ENCODE assay signal across 13 cellular contexts in genomic region chr13:109389892-109390345, GRCh38.
A peak's percentile ranks its signal among the peaks of the same experiment; 100 is the strongest.
DNase-seq lines count a peak whose midpoint lies in the region; ATAC-seq and TF ChIP-seq lines count a peak whose summit lies in the region.
"Had no signal": no experiment of that assay in that cellular context is flagged by ENCODE, and none has a peak within 500 bp of the region (broad histone marks: within the 10 kb centered on the region; RNA-seq: fewer than 3 reads in every experiment).

No MANE protein-coding gene starts in this region.

- H3K27ac Mint-ChIP-seq in HFFc6: peak overlapping the region; percentile 57; the same call in 1 of the 2 replicates
- H3K27ac Mint-ChIP-seq: activated CD4-positive, alpha-beta memory T cell treated with anti-CD3 and anti-CD28 coated beads for 36 hours; CD4-positive, alpha-beta memory T cell had no signal

- H3K4me3 Mint-ChIP-seq in HFFc6: no peak overlapping the region
- H3K4me3 Mint-ChIP-seq: activated CD4-positive, alpha-beta memory T cell treated with anti-CD3 and anti-CD28 coated beads for 36 hours; CD4-positive, alpha-beta memory T cell had no signal

- peak overlapping the region; percentile 0; the same call in 1 of the 2 replicates for H3K27ac ChIP-seq in SJSA1
- H3K27ac ChIP-seq in tibial nerve: peak overlapping the region in 2 of 4 donors; percentile 17 to 37

- H3K4me1 ChIP-seq in SJSA1 (replicated peaks) (peaks cover 26% of the 10 kb centered on the region), tibial nerve (peaks cover 0 to 13% (median 8%) of the 10 kb centered on the region in 4 donors)

- H3K4me1 Mint-ChIP-seq in HFFc6 (ENCODE audit: low read depth): peaks cover 61% of the 10 kb centered on the region
- H3K4me1 Mint-ChIP-seq: CD4-positive, alpha-beta memory T cell had no signal

- H3K9me3 ChIP-seq in SJSA1 (replicated peaks) (no peaks in the 10 kb centered on the region), tibial nerve (no peaks in the 10 kb centered on the region)
- H3K9me3 ChIP-seq: upper lobe of left lung had no signal

- H3K27me3 ChIP-seq in SJSA1 (replicated peaks): no peaks in the 10 kb centered on the region
- no peaks in the 10 kb centered on the region for H3K27me3 ChIP-seq in tibial nerve
- H3K27me3 ChIP-seq: upper lobe of left lung had no signal

- WGBS in tibial nerve, 2 donors: 51 to 60% methylated on average over 8 of the region's 8 CpGs

- no peak for TF ChIP-seq POLR2A in tibial nerve (IDR thresholded peaks at IDR 0.05)

- DNase-seq in HFFc6 (peak; percentile 13), SJSA1 (ENCODE audit: low read depth in 1 of 2, low spot score in 2 of 2) (peak in 1 of 2 experiments; percentile 45), foreskin fibroblast (peak; percentile 58 to 72), tibial nerve (ENCODE audit: low spot score in 2 of 2) (no peak), kidney tubule cell (ENCODE audit: low spot score) (no peak)
- DNase-seq in activated effector memory CD4-positive, alpha-beta T cell treated with Interleukin-2 at 50 U/mL for 16 hours: no peak
- DNase-seq: activated CD4-positive, alpha-beta memory T cell treated with anti-CD3 and anti-CD28 coated beads for 36 hours; CD4-positive, alpha-beta memory T cell; NCI-H1436; NCI-H510A treated with DMSO at 0.1 percent for 48 hours; stimulated activated CD4-positive, alpha-beta T cell treated with anti-CD3 and anti-CD28 coated beads, Interleukin-2, amount 100 ng/mL, for 48 hours; upper lobe of left lung had no signal

- no peaks in the 10 kb centered on the region for H3K9me3 Mint-ChIP-seq in HFFc6
- H3K9me3 Mint-ChIP-seq: activated CD4-positive, alpha-beta memory T cell treated with anti-CD3 and anti-CD28 coated beads for 36 hours had no signal

- TF ChIP-seq EP300 in tibial nerve (IDR thresholded peaks at IDR 0.05): peak; percentile 37 to 38

- H3K4me3 ChIP-seq in SJSA1 (no peak overlapping the region), foreskin fibroblast (ENCODE audit: low read depth in 1 of 2, low read length in 2 of 2) (no peak overlapping the region), tibial nerve (no peak overlapping the region)
- H3K4me3 ChIP-seq: upper lobe of left lung had no signal

- H3K36me3 ChIP-seq in SJSA1 (no peaks in the 10 kb centered on the region), tibial nerve (no peaks in the 10 kb centered on the region)
- H3K36me3 ChIP-seq: upper lobe of left lung had no signal

- H3K36me3 Mint-ChIP-seq in HFFc6 (ENCODE audit: low read depth): 0 out of 2 replicates have a peak, but pooled peaks cover 4% of the 10 kb centered on the region
- H3K36me3 Mint-ChIP-seq: activated CD4-positive, alpha-beta memory T cell treated with anti-CD3 and anti-CD28 coated beads for 36 hours; CD4-positive, alpha-beta memory T cell had no signal

- TF ChIP-seq CTCF in HFFc6 (IDR thresholded peaks at IDR 0.05) (no peak), foreskin fibroblast (IDR thresholded peaks at IDR 0.05; ENCODE audit: low read depth, low read length) (no peak), tibial nerve (IDR thresholded peaks at IDR 0.05) (no peak)

- H3K27me3 Mint-ChIP-seq in HFFc6 (ENCODE audit: insufficient read depth): no peaks in the 10 kb centered on the region
- H3K27me3 Mint-ChIP-seq: activated CD4-positive, alpha-beta memory T cell treated with anti-CD3 and anti-CD28 coated beads for 36 hours had no signal

- no peak for ATAC-seq in HG03175 (IDR thresholded peaks at IDR 0.05; ENCODE audit: unreplicated experiment)

Comparison
In these comparisons a context has a peak if more than half of its experiments do, and no peak if none do; other contexts are left out.
1. DNase-seq: peak in HFFc6 (single experiment) and foreskin fibroblast (2 of 2); none in tibial nerve (0 of 2), activated effector memory CD4-positive, alpha-beta T cell treated with Interleukin-2 at 50 U/mL for 16 hours (single experiment) and kidney tubule cell (single experiment).